ENCODE assay signal across 8 cellular contexts in genomic region chr2:119659601-119660342, GRCh38. TPM values are rescaled to one million over a fixed set of nuclear protein-coding genes. Genes with fewer than 3 reads are reported as not detected.
A peak's percentile ranks its signal among the peaks of the same experiment; 100 is the strongest.
DNase-seq lines count a peak whose midpoint lies in the region; ATAC-seq, FAIRE-seq and TF ChIP-seq lines count a peak whose summit lies in the region.

No MANE protein-coding gene starts in this region.

- H3K27ac ChIP-seq in fibroblast of lung (ENCODE audit: insufficient read depth, low read length), result no peak overlapping the region
- no peak overlapping the region for H3K27ac ChIP-seq in pancreas

- no peak overlapping the region for H3K9ac ChIP-seq in fibroblast of lung (ENCODE audit: insufficient read depth, low read length)

- no peak overlapping the region for H3K4me3 ChIP-seq in fibroblast of lung (replicated peaks in 1 of 4; ENCODE audit: control extremely low read depth in 1 of 4, insufficient read depth in 1 of 4, low read depth in 3 of 4, low read length in 4 of 4)
- no peak overlapping the region for H3K4me3 ChIP-seq in pancreas

- ATAC-seq in pancreas, result peak; percentile 64 to 91 (median 84)
- ATAC-seq in GM21619 (IDR thresholded peaks at IDR 0.05; ENCODE audit: unreplicated experiment), result no peak

- H3K27me3 ChIP-seq in fibroblast of lung (ENCODE audit: control insufficient read depth, insufficient read depth, low read length) (no peaks in the 10 kb centered on the region), pancreas (no peaks in the 10 kb centered on the region)

- no peaks in the 10 kb centered on the region for H3K79me2 ChIP-seq in fibroblast of lung (ENCODE audit: control insufficient read depth, insufficient read depth, low read length)

- H3K4me1 ChIP-seq in fibroblast of lung (ENCODE audit: control insufficient read depth, extremely low read depth, insufficient read depth, low read length), result no peaks in the 10 kb centered on the region
- H3K4me1 ChIP-seq in pancreas, result no peaks in the 10 kb centered on the region

- TF ChIP-seq CTCF in fibroblast of lung (conservative IDR thresholded peaks at IDR 0.05 in 1 of 2, IDR thresholded peaks at IDR 0.05 in 1 of 2; ENCODE audit: low read depth in 1 of 2, low read length in 2 of 2) (peak; percentile 87 to 94), pancreas (IDR thresholded peaks at IDR 0.05) (peak; percentile 67 to 83 (median 68))

- 42 to 49% methylated on average over 8 of the region's 8 CpGs for whole genome bisulfite sequencing in pancreas, 2 donors

- no peaks in the 10 kb centered on the region for H3K9me3 ChIP-seq in fibroblast of lung (ENCODE audit: control insufficient read depth, insufficient read depth, low read depth, low read length)
- H3K9me3 ChIP-seq in pancreas, result no peaks in the 10 kb centered on the region

- no peaks in the 10 kb centered on the region for H4K20me1 ChIP-seq in fibroblast of lung (ENCODE audit: control insufficient read depth, extremely low read depth, insufficient read depth, low read length)

- DNase-seq in stimulated activated CD4-positive, alpha-beta T cell treated with anti-CD3 and anti-CD28 coated beads, Interleukin-12 subunit alpha, Interleukin-12 subunit beta, amount 100 ng/mL, for 4 hours, result peak; percentile 34
- DNase-seq in stimulated activated CD4-positive, alpha-beta T cell treated with anti-CD3 and anti-CD28 coated beads, Interleukin-1b, Interleukin-23, amount 100 ng/mL, for 48 hours, result no peak
- peak; percentile 44 for DNase-seq in NCI-H146 (lab: John Stamatoyannopoulos, UW)
- peak; percentile 58 for DNase-seq in activated CD4-positive, alpha-beta T cell treated with anti-CD3 and anti-CD28 coated beads for 48 hours
- DNase-seq in fibroblast of lung (ENCODE audit: low read depth in 2 of 2), result peak in 1 of 2 donors; percentile 52
- peak in 4 of 6 donors; percentile 26 to 68 (median 50) for DNase-seq in pancreas
- DNase-seq in 8988T, result no peak

- H2AFZ ChIP-seq in fibroblast of lung (ENCODE audit: low read length), result no peak overlapping the region

- H3K36me3 ChIP-seq in fibroblast of lung (ENCODE audit: control insufficient read depth, insufficient read depth, low read length), result no peaks in the 10 kb centered on the region
- H3K36me3 ChIP-seq in pancreas, result no peaks in the 10 kb centered on the region

- no peak overlapping the region for H3K4me2 ChIP-seq in fibroblast of lung (ENCODE audit: extremely low read depth, insufficient read depth, low read length)

- no peak for FAIRE-seq in pancreas (lab: Jason Lieb, UNC)

- intact Hi-C loops in pancreas (cut with DNase I), result loop anchor here in 1 of 3 donors (5.0 to 10.0 kb wide), 2 partner anchors 137 to 255 kb away; partner anchors contain the start of gene SCTR

RNA-seq across cellular contexts. Expression of gene TMEM177, which starts 19.2 kb away (rescaled TPM):
- total RNA-seq in fibroblast of lung (5.6 and 6.1 TPM in 2 replicates), pancreas (1 to 10 TPM; 3.0 to 5.9 (median 3.7) TPM)
- polyA plus RNA-seq in fibroblast of lung (5.8 and 8.4 TPM in 2 replicates), pancreas (1 to 10 TPM; 5.4 to 7.9 TPM)
- polyA plus RNA-seq in fibroblast of lung (2012), result 6.8 and 10.4 TPM in 2 replicates
- polyA minus RNA-seq in fibroblast of lung (ENCODE audit: low replicate concordance), result 10.0 and 11.8 TPM in 2 replicates

Comparison
In these comparisons a context has a peak if more than half of its experiments do, and no peak if none do; other contexts are left out.
1. DNase-seq: peak in stimulated activated CD4-positive, alpha-beta T cell treated with anti-CD3 and anti-CD28 coated beads, Interleukin-12 subunit alpha, Interleukin-12 subunit beta, amount 100 ng/mL, for 4 hours (single experiment), NCI-H146 (single experiment), activated CD4-positive, alpha-beta T cell treated with anti-CD3 and anti-CD28 coated beads for 48 hours (single experiment) and pancreas (4 of 6); none in stimulated activated CD4-positive, alpha-beta T cell treated with anti-CD3 and anti-CD28 coated beads, Interleukin-1b, Interleukin-23, amount 100 ng/mL, for 48 hours (single experiment) and 8988T (single experiment).